Comparison of ENCODE assay signal across 22 cellular contexts in the genomic region with DNA sequence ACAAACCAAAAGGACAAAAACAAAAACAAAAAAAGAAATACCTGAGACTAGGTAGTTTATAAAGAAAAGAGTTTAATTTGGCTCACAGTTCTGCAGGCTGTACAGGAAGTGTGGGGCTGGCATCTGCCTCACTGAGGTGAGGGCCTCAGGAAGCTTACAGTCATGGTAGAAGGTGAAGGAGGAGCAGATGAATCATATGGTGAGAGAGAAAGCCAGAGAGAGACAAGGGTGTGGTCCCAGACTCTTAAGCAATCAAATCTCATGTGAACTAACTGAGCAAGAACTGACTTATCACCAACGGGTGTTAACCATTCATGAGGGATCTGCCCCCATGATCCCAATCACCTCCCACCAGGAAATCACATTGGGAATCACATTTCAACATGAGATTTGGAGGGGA. TPM values are rescaled to one million over a fixed set of nuclear protein-coding genes. Genes with fewer than 3 reads are reported as not detected.
DNase-seq lines count a peak whose midpoint lies in the region; ATAC-seq and TF ChIP-seq lines count a peak whose summit lies in the region.
"Had no signal": no experiment of that assay in that cellular context is flagged by ENCODE, and none has a peak within 500 bp of the region (broad histone marks: within the 10 kb centered on the region; RNA-seq: fewer than 3 reads in every experiment).

No MANE protein-coding gene starts in this region.

- H3K27ac Mint-ChIP-seq in Caco-2 (ENCODE audit: unreplicated experiment), result peak overlapping the region; percentile 58
- H3K27ac Mint-ChIP-seq: B cell, brain, type B pancreatic cell had no signal

- intact Hi-C loops in Caco-2 (cut with micrococcal nuclease; ENCODE audit: unreplicated experiment), result no loop called here
- intact Hi-C loops in left colon (cut with DNase I, micrococcal nuclease), result no loop called here

- no peak for DNase-seq in Caco-2
- peak; percentile 25 for DNase-seq in OCI-M1 (lab: John Stamatoyannopoulos, UW)
- DNase-seq in erythroblast (lab: John Stamatoyannopoulos, UW), result peak; percentile 17 to 50
- no peak for DNase-seq in left colon
- no peak for DNase-seq in ecto neural progenitor cell (ENCODE audit: low spot score)
- DNase-seq in superior temporal gyrus (ENCODE audit: extremely low spot score), result no peak
- DNase-seq: activated CD8-positive, alpha-beta memory T cell treated with anti-CD3 and anti-CD28 coated beads for 24 hours; activated gamma-delta T cell treated with Interleukin-2 at 50 U/mL for 16 hours; activated T-cell treated with anti-CD3 and anti-CD28 coated beads, Interleukin-2, amount 50 U/mL, for 1 hour; DMS79; effector memory CD4-positive, alpha-beta T cell; esophagus squamous epithelium; heart left ventricle; mesenchymal stem cell; NCI-H1048; NK-92 treated with Interleukin-12 subunit alpha and Interleukin-12 subunit beta, amount 100 ng/mL, for 24 hours had no signal

- no TSS peak for BruUV-seq in Caco-2 (replicated peaks; lab: Mats Ljungman, UMichigan)

- POLR2A ChIA-PET in Caco-2 (lab: Charles Lee), result no interaction called here

- no peaks in the 10 kb centered on the region for H3K27me3 ChIP-seq in Caco-2 (replicated peaks; ENCODE audit: control insufficient read depth, insufficient read depth, low read length)
- H3K27me3 ChIP-seq: esophagus squamous epithelium, heart left ventricle had no signal

- H3K4me3 ChIP-seq in Caco-2 (ENCODE audit: low read depth, low read length), result no peak overlapping the region
- H3K4me3 ChIP-seq: esophagus squamous epithelium, heart left ventricle had no signal

- TF ChIP-seq CTCF in Caco-2 (IDR thresholded peaks at IDR 0.05; ENCODE audit: insufficient read depth in 1 of 2, low read depth in 1 of 2, low read length in 1 of 2, severe bottlenecking in 1 of 2, unreplicated experiment in 1 of 2), result no peak

- no peaks in the 10 kb centered on the region for H3K36me3 Mint-ChIP-seq in Caco-2 (ENCODE audit: insufficient read depth, unreplicated experiment)
- H3K36me3 Mint-ChIP-seq: brain, type B pancreatic cell had no signal

- H3K27me3 Mint-ChIP-seq in Caco-2 (ENCODE audit: insufficient read depth, unreplicated experiment), result no peaks in the 10 kb centered on the region
- H3K27me3 Mint-ChIP-seq: B cell, brain, type B pancreatic cell had no signal

- no peak overlapping the region for H3K4me3 Mint-ChIP-seq in Caco-2 (ENCODE audit: unreplicated experiment)
- H3K4me3 Mint-ChIP-seq: B cell, brain, type B pancreatic cell had no signal

- H3K4me1 Mint-ChIP-seq in Caco-2 (ENCODE audit: low read depth, unreplicated experiment), result no peaks in the 10 kb centered on the region

- no peak for TF ChIP-seq POLR2A in erythroblast (IDR thresholded peaks at IDR 0.05; ENCODE audit: low read length)

- H3K36me3 ChIP-seq in Caco-2 (ENCODE audit: control insufficient read depth, insufficient read depth, low read length), result no peaks in the 10 kb centered on the region
- H3K36me3 ChIP-seq: esophagus squamous epithelium, heart left ventricle had no signal

- CTCF ChIA-PET in Caco-2 (lab: Charles Lee), result interaction anchor here (1.4 kb wide), 1 partner anchor 17 kb away, joined by 3 read pairs; no protein-coding TSS in a partner anchor

- peak; percentile 92 for ATAC-seq in left colon
- no peak for ATAC-seq in GM21515 (IDR thresholded peaks at IDR 0.05; ENCODE audit: unreplicated experiment)
- no peak for ATAC-seq in HG02623 (IDR thresholded peaks at IDR 0.05; ENCODE audit: unreplicated experiment)
- ATAC-seq: activated CD4-positive, CD25-positive, alpha-beta regulatory T cell treated with anti-CD3 and anti-CD28 coated beads, Interleukin-2, amount 50 U/mL, for 24 hours; heart left ventricle had no signal

- H3K4me1 ChIP-seq in Caco-2, result 0 out of 2 replicates have a peak, but pooled peaks cover 4% of the 10 kb centered on the region

- H3K9me3 ChIP-seq in Caco-2, result peaks cover 14% of the 10 kb centered on the region; the same call in 1 of the 2 replicates

- H3K9me3 Mint-ChIP-seq in Caco-2 (ENCODE audit: unreplicated experiment), result peaks cover 13% of the 10 kb centered on the region

RNA-seq across cellular contexts. Expression of a gene that starts 58.8 kb away (rescaled TPM):
- 42.1 and 53.2 TPM in 2 replicates for total RNA-seq in Caco-2 (2022)
- total RNA-seq in left colon, result 10 to 100 TPM; 36.9 to 37.5 TPM

Comparison
In these comparisons a context has a peak if more than half of its experiments do, and no peak if none do; other contexts are left out.
1. DNase-seq: peak in OCI-M1 (single experiment) and erythroblast (2 of 2); none in Caco-2 (0 of 2), left colon (0 of 2), ecto neural progenitor cell (single experiment) and superior temporal gyrus (single experiment).